Comparison of ENCODE assay signal across 11 cellular contexts in genomic region chr3:159185443-159186050, GRCh38.
DNase-seq lines count a peak whose midpoint lies in the region; ATAC-seq and TF ChIP-seq lines count a peak whose summit lies in the region.
"Had no signal": no experiment of that assay in that cellular context is flagged by ENCODE, and none has a peak within 500 bp of the region (broad histone marks: within the 10 kb centered on the region; RNA-seq: fewer than 3 reads in every experiment).

No MANE protein-coding gene starts in this region.

- no peaks in the 10 kb centered on the region for H3K9me3 ChIP-seq in Karpas-422 (ENCODE audit: low read length)
- no peaks in the 10 kb centered on the region for H3K9me3 ChIP-seq in H9 (ENCODE audit: control insufficient read depth, low read depth, low read length)
- H3K9me3 ChIP-seq: Peyer's patch had no signal

- no peaks in the 10 kb centered on the region; a peak in 1 of 5 replicates for H3K9me3 Mint-ChIP-seq in H9
- H3K9me3 Mint-ChIP-seq: activated CD4-positive, alpha-beta T cell treated with anti-CD3 and anti-CD28 coated beads, Interleukin-2, amount 10 ng/mL, durations not matched to agents 7 days and 5 days had no signal

- no peak overlapping the region for H3K4ac ChIP-seq in H9 (ENCODE audit: low read depth, low read length)

- H4K91ac ChIP-seq in H9 (ENCODE audit: insufficient read length, low read depth, low read length) = no peak overlapping the region

- no peak for TF ChIP-seq CTCF in H9 (conservative IDR thresholded peaks at IDR 0.05)

- H3K27me3 Mint-ChIP-seq in H9 (ENCODE audit: low read depth) = no peaks in the 10 kb centered on the region; the same call in 1 of the 2 replicates
- H3K27me3 Mint-ChIP-seq: activated CD4-positive, alpha-beta T cell treated with anti-CD3 and anti-CD28 coated beads, Interleukin-2, amount 10 ng/mL, durations not matched to agents 7 days and 5 days had no signal

- H3K4me3 ChIP-seq in Karpas-422 (ENCODE audit: low read length) = no peak overlapping the region
- H3K4me3 ChIP-seq: Peyer's patch had no signal

- no peak overlapping the region for H3K27ac Mint-ChIP-seq in H9
- H3K27ac Mint-ChIP-seq: activated CD4-positive, alpha-beta T cell treated with anti-CD3 and anti-CD28 coated beads, Interleukin-2, amount 10 ng/mL, durations not matched to agents 7 days and 5 days had no signal

- H3K18ac ChIP-seq in H9 (ENCODE audit: insufficient read length, low read depth, low read length) = no peak overlapping the region

- no peak overlapping the region for H3K4me3 Mint-ChIP-seq in H9
- H3K4me3 Mint-ChIP-seq: activated CD4-positive, alpha-beta T cell treated with anti-CD3 and anti-CD28 coated beads, Interleukin-2, amount 10 ng/mL, durations not matched to agents 7 days and 5 days had no signal

- H3K9me2 ChIP-seq in Karpas-422 (replicated peaks; ENCODE audit: insufficient read depth, low read length) = no peaks in the 10 kb centered on the region

- H3K79me2 ChIP-seq in Karpas-422 (ENCODE audit: low read length) = no peaks in the 10 kb centered on the region
- H3K79me2 ChIP-seq in H9 (ENCODE audit: insufficient read depth, low read length) = no peaks in the 10 kb centered on the region

- no peaks in the 10 kb centered on the region for H3K23me2 ChIP-seq in H9 (ENCODE audit: insufficient read length, low read depth, low read length, poor library complexity, severe bottlenecking)

- H2BK12ac ChIP-seq in H9 (ENCODE audit: insufficient read length, low read depth, low read length) = no peak overlapping the region

- H3K23ac ChIP-seq in H9 (ENCODE audit: insufficient read length, low read depth, low read length) = no peak overlapping the region

- no peak overlapping the region for H4K8ac ChIP-seq in H9 (replicated peaks; ENCODE audit: insufficient read length, low read depth, low read length)

- ATAC-seq in GM19324 (IDR thresholded peaks at IDR 0.05; ENCODE audit: low FRiP score, unreplicated experiment) (peak; percentile 59), HG02840 (IDR thresholded peaks at IDR 0.05; ENCODE audit: low FRiP score, unreplicated experiment) (peak; percentile 55)

- no peak overlapping the region for H2BK5ac ChIP-seq in H9 (ENCODE audit: insufficient read length, low read length)

- H3K36me3 ChIP-seq in Karpas-422 (ENCODE audit: insufficient read depth, low read length) = no peaks in the 10 kb centered on the region
- H3K36me3 ChIP-seq: Peyer's patch had no signal

- no CpG with 5 or more reads among the region's 2 CpGs for WGBS in H9 (ENCODE audit: extremely low coverage, insufficient read length, low lambda C conversion rate)

- H3K4me2 ChIP-seq in Karpas-422 (ENCODE audit: low read depth, low read length, poor library complexity, severe bottlenecking) = no peak overlapping the region
- H3K4me2 ChIP-seq in H9 (ENCODE audit: insufficient read depth, insufficient read length, low read length) = no peak overlapping the region

- no peak overlapping the region for H3K56ac ChIP-seq in H9 (ENCODE audit: insufficient read length, low read depth, low read length)

- H3K4me1 Mint-ChIP-seq in H9 = no peaks in the 10 kb centered on the region
- H3K4me1 Mint-ChIP-seq: activated CD4-positive, alpha-beta T cell treated with anti-CD3 and anti-CD28 coated beads, Interleukin-2, amount 10 ng/mL, durations not matched to agents 7 days and 5 days had no signal

- peaks cover 5% of the 10 kb centered on the region; the same call in 1 of the 2 replicates for H3K4me1 ChIP-seq in Karpas-422 (ENCODE audit: low read length)
- H3K4me1 ChIP-seq in H9 (ENCODE audit: insufficient read depth, low read length) = no peaks in the 10 kb centered on the region
- H3K4me1 ChIP-seq: Peyer's patch had no signal

- no peak overlapping the region for H2BK15ac ChIP-seq in H9 (ENCODE audit: low read depth, low read length)

- H4K20me1 ChIP-seq in Karpas-422 (ENCODE audit: insufficient read depth, low read depth, low read length) (no peaks in the 10 kb centered on the region), H9 (ENCODE audit: control insufficient read depth, insufficient read depth, insufficient read length) (no peaks in the 10 kb centered on the region)

- H4K5ac ChIP-seq in H9 (ENCODE audit: insufficient read length, low read depth, low read length) = no peak overlapping the region

- no peak overlapping the region for H2BK20ac ChIP-seq in H9 (ENCODE audit: low read depth, low read length, poor library complexity, severe bottlenecking)

- H3K36me3 Mint-ChIP-seq in H9 (ENCODE audit: insufficient read depth in 1 of 3, low read depth in 3 of 3) = no peaks in the 10 kb centered on the region

- no peak overlapping the region for H2AK5ac ChIP-seq in H9 (ENCODE audit: insufficient read length, low read length)

- no peak overlapping the region for H3T11ph ChIP-seq in H9 (ENCODE audit: low read length)

- no peak overlapping the region for H3K27ac ChIP-seq in Karpas-422 (ENCODE audit: low read length)
- no peak overlapping the region for H3K27ac ChIP-seq in H9 (ENCODE audit: insufficient read length, low read depth, low read length)
- H3K27ac ChIP-seq: Peyer's patch had no signal

- H3K27me3 ChIP-seq in Karpas-422 (ENCODE audit: low read length) (no peaks in the 10 kb centered on the region), H9 (ENCODE audit: insufficient read depth, low read length) (no peaks in the 10 kb centered on the region)
- H3K27me3 ChIP-seq: Peyer's patch had no signal

- H3K14ac ChIP-seq in H9 (ENCODE audit: insufficient read depth, low read length) = no peak overlapping the region

- DNase-seq in AG20443 (ENCODE audit: low spot score) (peak; percentile 21), Karpas-422 (peak; percentile 61), AG08395 (ENCODE audit: low spot score) (no peak), H9 (no peak), NCI-H1048 (lab: John Stamatoyannopoulos, UW) (no peak)
- DNase-seq in stimulated activated naive CD4-positive, alpha-beta T cell treated with Interleukin-2 at 50 U/mL for 16 hours (lab: John Stamatoyannopoulos, UW) = no peak
- DNase-seq: activated CD4-positive, alpha-beta T cell treated with anti-CD3 and anti-CD28 coated beads, Interleukin-2, amount 10 ng/mL, durations not matched to agents 7 days and 5 days; kidney glomerular epithelial cell; Peyer's patch had no signal

- H2AFZ ChIP-seq in Karpas-422 (ENCODE audit: low read length) (no peak overlapping the region), H9 (ENCODE audit: low read length) (no peak overlapping the region)

- H3K9ac ChIP-seq in Karpas-422 (ENCODE audit: low read length) (no peak overlapping the region), H9 (ENCODE audit: extremely low read depth, insufficient read length, low read length) (no peak overlapping the region)

- H3K79me1 ChIP-seq in H9 (ENCODE audit: insufficient read depth, low read depth, low read length, poor library complexity, severe bottlenecking) = no peaks in the 10 kb centered on the region

- no peak overlapping the region for H2BK120ac ChIP-seq in H9 (ENCODE audit: low read depth, low read length, poor library complexity, severe bottlenecking)

Comparison
In these comparisons a context has a peak if more than half of its experiments do, and no peak if none do; other contexts are left out.
1. DNase-seq: peak in AG20443 (single experiment) and Karpas-422 (single experiment); none in AG08395 (single experiment), stimulated activated naive CD4-positive, alpha-beta T cell treated with Interleukin-2 at 50 U/mL for 16 hours (single experiment), H9 (single experiment) and NCI-H1048 (single experiment).